ENCODE assay signal across 8 cellular contexts in genomic region chr7:140625908-140626868, GRCh38. TPM values are rescaled to one million over a fixed set of nuclear protein-coding genes. Genes with fewer than 3 reads are reported as not detected.
A peak's percentile ranks its signal among the peaks of the same experiment; 100 is the strongest.
DNase-seq lines count a peak whose midpoint lies in the region; ATAC-seq and TF ChIP-seq lines count a peak whose summit lies in the region.

No MANE protein-coding gene starts in this region.

- peak; percentile 75 for DNase-seq in HK-2 (ENCODE audit: unreplicated experiment)
- DNase-seq in adipocyte (ENCODE audit: low read depth), result peak; percentile 94
- DNase-seq in heart right ventricle, result peak; percentile 91 to 94
- DNase-seq in CD1c-positive myeloid dendritic cell (ENCODE audit: extremely low spot score), result no peak
- no peak for DNase-seq in GF-D8 (lab: John Stamatoyannopoulos, UW)

- TF ChIP-seq CTCF in heart right ventricle (IDR thresholded peaks at IDR 0.05), result no peak

- peak; percentile 83 to 90 (median 86) for ATAC-seq in heart right ventricle
- ATAC-seq in GM21529 (IDR thresholded peaks at IDR 0.05; ENCODE audit: unreplicated experiment), result no peak
- ATAC-seq in GM21515 (IDR thresholded peaks at IDR 0.05; ENCODE audit: unreplicated experiment), result no peak

- H3K9me3 ChIP-seq in adipocyte (ENCODE audit: control insufficient read depth, low read length) (no peaks in the 10 kb centered on the region), heart right ventricle (no peaks in the 10 kb centered on the region)

- H3K4me1 ChIP-seq in adipocyte (ENCODE audit: control insufficient read depth, insufficient read depth, low read length) (peaks cover 57% of the 10 kb centered on the region), heart right ventricle (peaks cover 9 to 79% (median 42%) of the 10 kb centered on the region in 9 donors), rectal smooth muscle tissue (ENCODE audit: control insufficient read depth, insufficient read depth, low read length) (peaks cover 18% of the 10 kb centered on the region)

- H3K27ac ChIP-seq in heart right ventricle (peak overlapping the region; percentile 45 to 84 (median 74)), rectal smooth muscle tissue (ENCODE audit: low read depth, low read length) (peak overlapping the region; percentile 72)

- H3K4me3 ChIP-seq in adipocyte (ENCODE audit: low read length), result peak overlapping the region; percentile 13
- H3K4me3 ChIP-seq in heart right ventricle, result peak overlapping the region in 1 of 10 donors; percentile 9
- no peak overlapping the region for H3K4me3 ChIP-seq in rectal smooth muscle tissue (ENCODE audit: low read length)

- H3K36me3 ChIP-seq in adipocyte (ENCODE audit: control insufficient read depth, insufficient read depth, low read length, severe bottlenecking) (no peaks in the 10 kb centered on the region), heart right ventricle (no peaks in the 10 kb centered on the region), rectal smooth muscle tissue (ENCODE audit: control insufficient read depth, insufficient read depth, low read length) (no peaks in the 10 kb centered on the region)

- H3K9ac ChIP-seq in adipocyte (ENCODE audit: low read length), result peak overlapping the region; percentile 69
- H3K9ac ChIP-seq in rectal smooth muscle tissue (ENCODE audit: low read length), result no peak overlapping the region

- intact Hi-C loops in heart right ventricle (cut with DNase I), result no loop called here

- WGBS in heart right ventricle, 2 donors, result 47 to 48% methylated on average over 17 of the region's 17 CpGs

- H3K27me3 ChIP-seq in adipocyte (replicated peaks; ENCODE audit: control insufficient read depth, insufficient read depth, low read length) (no peaks in the 10 kb centered on the region), heart right ventricle (no peaks in the 10 kb centered on the region), rectal smooth muscle tissue (ENCODE audit: control insufficient read depth, insufficient read depth, low read length) (no peaks in the 10 kb centered on the region)

RNA-seq across cellular contexts. Expression of gene DENND2A, which starts 14.4 kb away (rescaled TPM):
- 10 to 100 TPM in 5 of 10 donors, 1 to 10 TPM in 5; 6.9 to 16.9 (median 10.4) TPM for total RNA-seq in heart right ventricle
- 1 to 10 TPM; 3.8 to 9.2 TPM for polyA plus RNA-seq in heart right ventricle

RNA-seq across cellular contexts. Expression of gene ADCK2, which starts 46.6 kb away (rescaled TPM):
- total RNA-seq in heart right ventricle, result 10 to 100 TPM in 2 of 10 donors, 1 to 10 TPM in 8; 6.8 to 11.4 (median 8.2) TPM
- polyA plus RNA-seq in heart right ventricle, result 10 to 100 TPM in 1 of 2 donors, 1 to 10 TPM in 1; 5.6 to 10.5 TPM

Comparison
In these comparisons a context has a peak if more than half of its experiments do, and no peak if none do; other contexts are left out.
1. DNase-seq: peak in HK-2 (single experiment), adipocyte (single experiment) and heart right ventricle (2 of 2); none in CD1c-positive myeloid dendritic cell (single experiment) and GF-D8 (single experiment).
2. ATAC-seq: peak in heart right ventricle (8 of 8); none in GM21529 (single experiment) and GM21515 (single experiment).